8 cellular contexts compared by ENCODE assay signal in the genomic region with DNA sequence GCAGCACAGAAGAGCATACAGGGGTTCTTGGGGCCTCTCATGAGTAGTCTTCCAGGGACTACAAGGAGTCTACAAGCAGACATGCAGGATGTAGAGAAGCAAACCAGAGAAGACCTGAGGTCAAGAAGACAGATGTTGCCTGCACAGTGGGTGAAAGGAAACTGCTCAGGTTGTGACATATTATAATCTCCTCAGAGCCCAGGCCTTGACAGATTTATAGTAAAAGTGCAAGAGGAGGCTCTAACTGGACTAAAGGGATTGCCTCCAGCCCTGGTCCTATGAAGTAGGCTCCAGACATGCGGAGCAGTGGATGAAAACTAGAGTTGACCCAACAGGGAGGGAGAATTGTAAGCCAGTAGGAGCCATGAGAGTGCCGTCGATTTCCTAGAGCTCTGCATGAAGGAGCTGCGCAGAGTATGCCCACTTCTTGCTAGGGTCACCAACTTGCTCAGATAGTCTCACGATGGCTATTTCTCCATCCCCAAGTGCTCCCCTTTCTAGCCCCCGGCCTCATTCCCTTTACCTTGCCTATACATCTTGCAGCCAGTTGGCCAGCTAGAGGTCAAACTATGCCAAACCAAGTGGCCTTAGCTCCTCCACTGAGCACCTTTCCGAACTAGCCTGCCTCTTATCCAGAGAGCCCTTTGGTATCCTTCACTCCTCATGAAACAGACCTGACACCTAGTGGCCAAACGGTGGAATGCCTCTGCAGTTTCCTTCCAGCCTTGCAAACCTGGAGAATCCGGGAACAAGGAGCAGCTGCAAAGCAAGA. TPM values are rescaled to one million over a fixed set of nuclear protein-coding genes. Genes with fewer than 3 reads are reported as not detected.
DNase-seq lines count a peak whose midpoint lies in the region; ATAC-seq, FAIRE-seq and TF ChIP-seq lines count a peak whose summit lies in the region.

No MANE protein-coding gene starts in this region.

- ATAC-seq in GM18907 (IDR thresholded peaks at IDR 0.05; ENCODE audit: unreplicated experiment) (peak; percentile 51), HG02623 (IDR thresholded peaks at IDR 0.05; ENCODE audit: unreplicated experiment) (no peak)

- no peak overlapping the region for H3K4me3 ChIP-seq in A673 (ENCODE audit: low read depth, low read length, poor library complexity, severe bottlenecking)
- no peak overlapping the region for H3K4me3 ChIP-seq in small intestine (ENCODE audit: low read depth in 1 of 2, low read length in 2 of 2)

- H3K27me3 ChIP-seq in A673 (replicated peaks; ENCODE audit: insufficient read depth, low read depth, low read length, poor library complexity): no peaks in the 10 kb centered on the region
- no peaks in the 10 kb centered on the region for H3K27me3 ChIP-seq in small intestine (ENCODE audit: control insufficient read depth in 2 of 2, insufficient read depth in 2 of 2, low read length in 2 of 2)

- peaks cover 19% of the 10 kb centered on the region for H3K36me3 ChIP-seq in A673 (ENCODE audit: insufficient read depth, low read length, poor library complexity, severe bottlenecking)
- no peaks in the 10 kb centered on the region for H3K36me3 ChIP-seq in small intestine (ENCODE audit: control insufficient read depth in 2 of 2, insufficient read depth in 2 of 2, low read length in 2 of 2)

- peaks cover 68% of the 10 kb centered on the region for H3K36me3 Mint-ChIP-seq in MCF 10A (ENCODE audit: insufficient read depth, unreplicated experiment)

- 52 to 59% (median 58%) methylated on average over 9 of the region's 9 CpGs for WGBS in small intestine, 3 donors

- POLR2A ChIA-PET in A673 (lab: Charles Lee; ENCODE audit: low non-redundant PET): interaction anchor here (0.6 kb wide), 1 partner anchor 82 kb away, joined by 3 read pairs; no protein-coding TSS in a partner anchor
- POLR2A ChIA-PET in MCF 10A (lab: Yijun Ruan, JAX): interaction anchor here (0.6 to 9.8 kb wide), 8 partner anchors 9 to 241 kb away, joined by 3 to 168 read pairs (median 4); no protein-coding TSS in a partner anchor

- H3K27ac Mint-ChIP-seq in MCF 10A (ENCODE audit: low read depth, unreplicated experiment): no peak overlapping the region

- peak; percentile 98 for TF ChIP-seq CTCF in A673 (conservative IDR thresholded peaks at IDR 0.05; ENCODE audit: low read depth, low read length)
- peak; percentile 100 for TF ChIP-seq CTCF in MCF 10A (IDR thresholded peaks at IDR 0.05; ENCODE audit: unreplicated experiment)

- FAIRE-seq in TTC549 (lab: Jason Lieb, UNC) (peak; percentile 82), small intestine (lab: Jason Lieb, UNC) (no peak)

- H3K4me1 ChIP-seq in A673 (ENCODE audit: insufficient read depth, low read length, poor library complexity, severe bottlenecking) (peaks cover 40% of the 10 kb centered on the region), small intestine (ENCODE audit: control insufficient read depth in 2 of 2, insufficient read depth in 1 of 2, low read depth in 1 of 2, low read length in 1 of 2) (no peaks in the 10 kb centered on the region)

- H3K9me3 ChIP-seq in A673 (ENCODE audit: low read depth, low read length, poor library complexity, severe bottlenecking) (no peaks in the 10 kb centered on the region), small intestine (ENCODE audit: control insufficient read depth, low read depth) (no peaks in the 10 kb centered on the region)

- H3K9me3 Mint-ChIP-seq in MCF 10A (ENCODE audit: unreplicated experiment): no peaks in the 10 kb centered on the region

- CTCF ChIA-PET in A673 (lab: Charles Lee): interaction anchor here (0.5 to 3.3 kb wide), 17 partner anchors 9 to 357 kb away, joined by 3 to 104 read pairs (median 5); no protein-coding TSS in a partner anchor
- CTCF ChIA-PET in MCF 10A (lab: Yijun Ruan, JAX): interaction anchor here (0.6 to 43.4 kb wide), 84 partner anchors 9 to 1336 kb away, joined by 3 to 1744 read pairs (median 4); no protein-coding TSS in a partner anchor

- no peak overlapping the region for H3K4me3 Mint-ChIP-seq in MCF 10A (ENCODE audit: unreplicated experiment)

- H3K27me3 Mint-ChIP-seq in MCF 10A (ENCODE audit: insufficient read depth, unreplicated experiment): no peaks in the 10 kb centered on the region

- BruUV-seq in A673 (replicated peaks; lab: Mats Ljungman, UMichigan) (no TSS peak), MCF 10A (replicated peaks; lab: Mats Ljungman, UMichigan) (no TSS peak)

- peaks cover 32% of the 10 kb centered on the region for H3K4me1 Mint-ChIP-seq in MCF 10A (ENCODE audit: insufficient read depth, unreplicated experiment)

- H3K27ac ChIP-seq in A673 (ENCODE audit: low read depth, low read length, poor library complexity, severe bottlenecking) (peak overlapping the region; percentile 78), small intestine (ENCODE audit: low read depth in 1 of 2, low read length in 1 of 2) (peak overlapping the region in 1 of 2 donors; percentile 87)

- intact Hi-C loops in A673 (cut with micrococcal nuclease; ENCODE audit: unreplicated experiment) (loop anchor here (1.0 kb wide), 4 partner anchors 83 to 262 kb away; no protein-coding TSS in a partner anchor), MCF 10A (cut with micrococcal nuclease) (loop anchor here (1.0 to 2.0 kb wide), 7 partner anchors 52 to 262 kb away; no protein-coding TSS in a partner anchor)

- peak; percentile 91 for DNase-seq in A673 (ENCODE audit: low spot score)
- DNase-seq in NCI-H2107 (lab: John Stamatoyannopoulos, UW): peak; percentile 81
- DNase-seq in MCF 10A (ENCODE audit: unreplicated experiment): peak; percentile 96
- DNase-seq in iPS-NIHi7 (ENCODE audit: extremely low spot score): peak; percentile 93
- DNase-seq in small intestine: peak; percentile 83

RNA-seq across cellular contexts. Expression of a gene that starts 36.2 kb away (rescaled TPM):
- total RNA-seq in A673 (2021) (121 and 136 TPM in 2 replicates), MCF 10A (2022) (112 and 117 TPM in 2 replicates)
- 10 to 100 TPM in 1 of 3 donors, 1 to 10 TPM in 2; 7.0 to 15.8 (median 8.7) TPM for polyA plus RNA-seq in small intestine
